8 cellular contexts compared by ENCODE assay signal in genomic region chr6:30877419-30878262, GRCh38. TPM values are rescaled to one million over a fixed set of nuclear protein-coding genes. Genes with fewer than 3 reads are reported as not detected.
DNase-seq lines count a peak whose midpoint lies in the region; ATAC-seq and TF ChIP-seq lines count a peak whose summit lies in the region.

No MANE protein-coding gene starts in this region.

- H2AFZ ChIP-seq in DND-41 (ENCODE audit: low read depth, low read length) (peak overlapping the region; percentile 64), KMS-11 (ENCODE audit: low read depth) (peak overlapping the region; percentile 45; the same call in 1 of the 2 replicates)

- peak overlapping the region; percentile 60 for H3K4me3 Mint-ChIP-seq in activated T-helper 2 cell treated with anti-CD3 and anti-CD28 coated beads, Interferon-gamma antibody, Interleukin-2, Interleukin-4, amounts not matched to agents 10 μg/mL and 5 μg/mL and 100 μg/mL, durations not matched to agents 14 hours and 24 hours and 36 hours (ENCODE audit: low read depth)
- peak overlapping the region; percentile 48 for H3K4me3 Mint-ChIP-seq in neural crest cell

- peak overlapping the region; percentile 89 for H3K27ac ChIP-seq in DND-41 (ENCODE audit: low read length)
- no peak overlapping the region for H3K27ac ChIP-seq in KMS-11

- H3K4me1 ChIP-seq in DND-41 (ENCODE audit: insufficient read depth, low read length) (peaks cover 19% of the 10 kb centered on the region), KMS-11 (ENCODE audit: low read depth, poor library complexity, severe bottlenecking) (peaks cover 13% of the 10 kb centered on the region)

- DNase-seq in DND-41 (peak; percentile 83), RPMI8226 (peak; percentile 80), fibroblast of pulmonary artery (ENCODE audit: low read depth) (peak; percentile 93), neural crest cell (ENCODE audit: low read depth, low spot score) (peak; percentile 78)
- peak; percentile 64 for DNase-seq in activated T-helper 2 cell treated with anti-CD3 and anti-CD28 coated beads, Interferon-gamma antibody, Interleukin-2, Interleukin-4, amounts not matched to agents 10 μg/mL and 5 μg/mL and 100 μg/mL, durations not matched to agents 14 hours and 24 hours and 36 hours (ENCODE audit: low spot score)
- peak; percentile 83 for DNase-seq in stimulated activated naive CD8-positive, alpha-beta T cell treated with anti-CD3 and anti-CD28 coated beads, Interleukin-15, Interleukin-2, amounts not matched to agents 100 U/mL and 50 U/mL, for 24 hours

- H3K4me2 ChIP-seq in DND-41 (ENCODE audit: insufficient read depth, low read length) (peak overlapping the region; percentile 69), KMS-11 (peak overlapping the region; percentile 67)

- peaks cover 19% of the 10 kb centered on the region for H3K4me1 Mint-ChIP-seq in activated T-helper 2 cell treated with anti-CD3 and anti-CD28 coated beads, Interferon-gamma antibody, Interleukin-2, Interleukin-4, amounts not matched to agents 10 μg/mL and 5 μg/mL and 100 μg/mL, durations not matched to agents 14 hours and 24 hours and 36 hours (ENCODE audit: low read depth)
- peaks cover 47% of the 10 kb centered on the region for H3K4me1 Mint-ChIP-seq in neural crest cell

- intact Hi-C loops in activated T-helper 2 cell treated with anti-CD3 and anti-CD28 coated beads, Interferon-gamma antibody, Interleukin-2, Interleukin-4, amounts not matched to agents 10 μg/mL and 5 μg/mL and 100 μg/mL, durations not matched to agents 14 hours and 24 hours and 36 hours (cut with micrococcal nuclease): loop anchor here (1.0 to 5.0 kb wide), 5 partner anchors 49 to 195 kb away; partner anchors contain the start of gene TUBB

- peak; percentile 83 for ATAC-seq in DND-41 (ENCODE audit: insufficient read depth, low read depth)
- peak; percentile 76 for ATAC-seq in stimulated activated naive CD8-positive, alpha-beta T cell treated with anti-CD3 and anti-CD28 coated beads, Interleukin-15, Interleukin-2, amounts not matched to agents 100 U/mL and 50 U/mL, for 24 hours
- no peak for ATAC-seq in GM21423 (IDR thresholded peaks at IDR 0.05; ENCODE audit: unreplicated experiment)

- H4K20me1 ChIP-seq in DND-41 (ENCODE audit: insufficient read depth, low read length) (no peaks in the 10 kb centered on the region), KMS-11 (ENCODE audit: insufficient read depth) (no peaks in the 10 kb centered on the region)

- TF ChIP-seq CTCF in DND-41 (IDR thresholded peaks at IDR 0.05; ENCODE audit: borderline replicate concordance, extremely low read depth, low read length, poor library complexity, severe bottlenecking) (peak; percentile 95), KMS-11 (conservative IDR thresholded peaks at IDR 0.05; ENCODE audit: low read depth, low read length) (peak; percentile 81), fibroblast of pulmonary artery (IDR thresholded peaks at IDR 0.05; ENCODE audit: low read length, missing control alignments) (peak; percentile 87), neural crest cell (conservative IDR thresholded peaks at IDR 0.05) (peak; percentile 89)

- H3K36me3 ChIP-seq in DND-41 (ENCODE audit: insufficient read depth, low read length) (no peaks in the 10 kb centered on the region), KMS-11 (ENCODE audit: insufficient read depth) (no peaks in the 10 kb centered on the region)

- H3K27me3 ChIP-seq in DND-41 (ENCODE audit: insufficient read depth, low read length, poor library complexity) (no peaks in the 10 kb centered on the region), KMS-11 (ENCODE audit: insufficient read depth, low read depth) (no peaks in the 10 kb centered on the region)

- peaks cover 8% of the 10 kb centered on the region for H3K9me3 Mint-ChIP-seq in activated T-helper 2 cell treated with anti-CD3 and anti-CD28 coated beads, Interferon-gamma antibody, Interleukin-2, Interleukin-4, amounts not matched to agents 10 μg/mL and 5 μg/mL and 100 μg/mL, durations not matched to agents 14 hours and 24 hours and 36 hours
- H3K9me3 Mint-ChIP-seq in neural crest cell: peaks cover 7% of the 10 kb centered on the region

- H3K4me3 ChIP-seq in DND-41 (ENCODE audit: low read depth in 1 of 2, low read length in 2 of 2) (peak overlapping the region in 1 of 2 experiments; percentile 48; a peak in 2 of 4 replicates), KMS-11 (IDR thresholded peaks at IDR 0.05; ENCODE audit: insufficient read depth, low read depth, low read length) (no peak overlapping the region), fibroblast of pulmonary artery (replicated peaks; ENCODE audit: low read depth, low read length) (peak overlapping the region; percentile 26)

- peaks cover 3% of the 10 kb centered on the region for H3K9me3 ChIP-seq in DND-41 (ENCODE audit: insufficient read depth, low read length, severe bottlenecking)

- H3K27ac Mint-ChIP-seq in activated T-helper 2 cell treated with anti-CD3 and anti-CD28 coated beads, Interferon-gamma antibody, Interleukin-2, Interleukin-4, amounts not matched to agents 10 μg/mL and 5 μg/mL and 100 μg/mL, durations not matched to agents 14 hours and 24 hours and 36 hours: peak overlapping the region; percentile 85
- peak overlapping the region; percentile 95 for H3K27ac Mint-ChIP-seq in neural crest cell (ENCODE audit: unreplicated experiment)

- H3K36me3 Mint-ChIP-seq in activated T-helper 2 cell treated with anti-CD3 and anti-CD28 coated beads, Interferon-gamma antibody, Interleukin-2, Interleukin-4, amounts not matched to agents 10 μg/mL and 5 μg/mL and 100 μg/mL, durations not matched to agents 14 hours and 24 hours and 36 hours (ENCODE audit: low read depth): peaks cover 5% of the 10 kb centered on the region
- H3K36me3 Mint-ChIP-seq in neural crest cell (ENCODE audit: low read depth): no peaks in the 10 kb centered on the region

- no peaks in the 10 kb centered on the region for H3K27me3 Mint-ChIP-seq in activated T-helper 2 cell treated with anti-CD3 and anti-CD28 coated beads, Interferon-gamma antibody, Interleukin-2, Interleukin-4, amounts not matched to agents 10 μg/mL and 5 μg/mL and 100 μg/mL, durations not matched to agents 14 hours and 24 hours and 36 hours (ENCODE audit: low read depth)
- no peaks in the 10 kb centered on the region for H3K27me3 Mint-ChIP-seq in neural crest cell (ENCODE audit: low read depth)

- H3K9ac ChIP-seq in DND-41 (ENCODE audit: low read depth, low read length) (peak overlapping the region; percentile 53), KMS-11 (no peak overlapping the region)

- no peaks in the 10 kb centered on the region for H3K79me2 ChIP-seq in DND-41 (ENCODE audit: insufficient read depth, low read length)
- no peaks in the 10 kb centered on the region for H3K79me2 ChIP-seq in KMS-11 (ENCODE audit: insufficient read depth, low read depth)

RNA-seq across cellular contexts. Expression of gene DDR1, which starts 6.7 kb away (rescaled TPM):
- total RNA-seq in activated T-helper 2 cell treated with anti-CD3 and anti-CD28 coated beads, Interferon-gamma antibody, Interleukin-2, Interleukin-4, amounts not matched to agents 10 μg/mL and 5 μg/mL and 100 μg/mL, durations not matched to agents 14 hours and 24 hours and 36 hours: 11.3 and 13.7 TPM in 2 replicates
- 160 and 178 TPM in 2 replicates for total RNA-seq in neural crest cell

RNA-seq across cellular contexts. Expression of gene GTF2H4, which starts 30.4 kb away (rescaled TPM):
- total RNA-seq in activated T-helper 2 cell treated with anti-CD3 and anti-CD28 coated beads, Interferon-gamma antibody, Interleukin-2, Interleukin-4, amounts not matched to agents 10 μg/mL and 5 μg/mL and 100 μg/mL, durations not matched to agents 14 hours and 24 hours and 36 hours: 56.8 and 58.3 TPM in 2 replicates
- total RNA-seq in neural crest cell: 72.6 and 78.5 TPM in 2 replicates

RNA-seq across cellular contexts. Expression of gene VARS2, which starts 36.4 kb away (rescaled TPM):
- total RNA-seq in activated T-helper 2 cell treated with anti-CD3 and anti-CD28 coated beads, Interferon-gamma antibody, Interleukin-2, Interleukin-4, amounts not matched to agents 10 μg/mL and 5 μg/mL and 100 μg/mL, durations not matched to agents 14 hours and 24 hours and 36 hours: 67.0 and 75.0 TPM in 2 replicates
- 61.3 and 68.2 TPM in 2 replicates for total RNA-seq in neural crest cell

RNA-seq across cellular contexts. Expression of gene SFTA2, which starts 54.3 kb away (rescaled TPM):
- total RNA-seq in activated T-helper 2 cell treated with anti-CD3 and anti-CD28 coated beads, Interferon-gamma antibody, Interleukin-2, Interleukin-4, amounts not matched to agents 10 μg/mL and 5 μg/mL and 100 μg/mL, durations not matched to agents 14 hours and 24 hours and 36 hours: not detected in 2 replicates
- not detected in 2 replicates for total RNA-seq in neural crest cell

Comparison
In these comparisons a context has a peak if more than half of its experiments do, and no peak if none do; other contexts are left out.
1. RNA of gene DDR1, which starts 6.7 kb away (total RNA-seq): 160 to 178 TPM in neural crest cell; 11.3 to 13.7 TPM in activated T-helper 2 cell treated with anti-CD3 and anti-CD28 coated beads, Interferon-gamma antibody, Interleukin-2, Interleukin-4, amounts not matched to agents 10 μg/mL and 5 μg/mL and 100 μg/mL, durations not matched to agents 14 hours and 24 hours and 36 hours; every median in the first group is over 10 times any median in the second.
2. Peak in every context shown above with its lines, with median percentiles within 50 percentile points of each other: DNase-seq and CTCF ChIP-seq.